In genomic region chr4:119232286-119232685, GRCh38 we compare ENCODE assay signal across 23 cellular contexts. TPM values are rescaled to one million over a fixed set of nuclear protein-coding genes. Genes with fewer than 3 reads are reported as not detected.
DNase-seq lines count a peak whose midpoint lies in the region; ATAC-seq, FAIRE-seq and TF ChIP-seq lines count a peak whose summit lies in the region.
"Had no signal": no experiment of that assay in that cellular context is flagged by ENCODE, and none has a peak within 500 bp of the region (broad histone marks: within the 10 kb centered on the region; RNA-seq: fewer than 3 reads in every experiment).

No MANE protein-coding gene starts in this region.

- H3K36me3 Mint-ChIP-seq in activated T-cell treated with anti-CD3 and anti-CD28 coated beads, Interleukin-2, amount 50 U/mL, for 72 hours (ENCODE audit: insufficient read depth in 2 of 2) = peaks cover 2 to 8% of the 10 kb centered on the region in 2 donors
- H3K36me3 Mint-ChIP-seq in astrocyte (ENCODE audit: low read depth, unreplicated experiment) = peaks cover 3% of the 10 kb centered on the region
- peaks cover 10% of the 10 kb centered on the region for H3K36me3 Mint-ChIP-seq in progenitor cell of endocrine pancreas (ENCODE audit: insufficient read depth)

- no peaks in the 10 kb centered on the region for H3K27me3 ChIP-seq in astrocyte (ENCODE audit: insufficient read depth, low read length)
- H3K27me3 ChIP-seq: BLaER1 had no signal

- peaks cover 10% of the 10 kb centered on the region for H3K4me1 ChIP-seq in astrocyte (ENCODE audit: insufficient read depth, low read length)
- H3K4me1 ChIP-seq: Caco-2, HAP-1 had no signal

- DNase-seq in activated T-cell treated with anti-CD3 and anti-CD28 coated beads, Interleukin-2, amount 50 U/mL, for 72 hours = no peak
- DNase-seq in activated T-cell treated with anti-CD3 and anti-CD28 coated beads, Interleukin-2, amount 50 U/mL, for 48 hours = no peak
- no peak for DNase-seq in astrocyte (ENCODE audit: low read depth)
- DNase-seq in progenitor cell of endocrine pancreas (ENCODE audit: low spot score, unreplicated experiment) = no peak
- DNase-seq in HT-29 (ENCODE audit: low spot score) = no peak
- DNase-seq in D341Med (ENCODE audit: low spot score) = no peak
- DNase-seq: Caco-2; CD4-positive, CD25-positive, alpha-beta regulatory T cell; CD8-positive, alpha-beta T cell; DMS 273 treated with DMSO at 0.1 percent for 48 hours; DMS79; GF-D8; GOT3 had no signal

- TF ChIP-seq CTCF in astrocyte (IDR thresholded peaks at IDR 0.05; ENCODE audit: insufficient read depth, low read depth, low read length) (no peak), progenitor cell of endocrine pancreas (IDR thresholded peaks at IDR 0.05; ENCODE audit: unreplicated experiment) (no peak)

- no peak for ATAC-seq in activated T-cell treated with anti-CD3 and anti-CD28 coated beads, Interleukin-2, amount 50 U/mL, for 72 hours (replicated peaks in 1 of 2)
- ATAC-seq: CD8-positive, alpha-beta T cell had no signal

- no peaks in the 10 kb centered on the region for H3K9me3 Mint-ChIP-seq in activated T-cell treated with anti-CD3 and anti-CD28 coated beads, Interleukin-2, amount 50 U/mL, for 72 hours
- H3K9me3 Mint-ChIP-seq in astrocyte (ENCODE audit: unreplicated experiment) (no peaks in the 10 kb centered on the region), progenitor cell of endocrine pancreas (ENCODE audit: low read depth) (peaks cover 3% of the 10 kb centered on the region)
- H3K9me3 Mint-ChIP-seq: CD8-positive, alpha-beta T cell had no signal

- peak overlapping the region; percentile 15 for H3K27ac Mint-ChIP-seq in activated T-cell treated with anti-CD3 and anti-CD28 coated beads, Interleukin-2, amount 50 U/mL, for 72 hours
- H3K27ac Mint-ChIP-seq in astrocyte (ENCODE audit: unreplicated experiment) (no peak overlapping the region), progenitor cell of endocrine pancreas (peak overlapping the region; percentile 26)
- H3K27ac Mint-ChIP-seq: B cell; CD8-positive, alpha-beta T cell had no signal

- no peak overlapping the region for H3K27ac ChIP-seq in astrocyte (ENCODE audit: low read depth, low read length)
- H3K27ac ChIP-seq: 22Rv1, BLaER1, C4-2B had no signal

- peak; percentile 9 for FAIRE-seq in astrocyte (lab: Jason Lieb, UNC)
- FAIRE-seq: A204.1, D721Med, GM12891, GM18507, H54 had no signal

- H3K4me3 Mint-ChIP-seq in activated T-cell treated with anti-CD3 and anti-CD28 coated beads, Interleukin-2, amount 50 U/mL, for 72 hours = no peak overlapping the region
- H3K4me3 Mint-ChIP-seq in astrocyte (ENCODE audit: unreplicated experiment) (no peak overlapping the region), progenitor cell of endocrine pancreas (ENCODE audit: low read depth) (no peak overlapping the region)
- H3K4me3 Mint-ChIP-seq: B cell; CD8-positive, alpha-beta T cell had no signal

- H3K9me3 ChIP-seq in astrocyte (ENCODE audit: insufficient read depth, low read depth, low read length) = no peaks in the 10 kb centered on the region
- H3K9me3 ChIP-seq: BLaER1, Caco-2, HAP-1 had no signal

- H3K4me2 ChIP-seq in astrocyte (ENCODE audit: low read length) = no peak overlapping the region
- H3K4me2 ChIP-seq: BLaER1 had no signal

- H3K4me3 ChIP-seq in astrocyte (ENCODE audit: insufficient read depth, low read depth, low read length) = no peak overlapping the region
- H3K4me3 ChIP-seq: BLaER1, HAP-1 had no signal

- peaks cover 54% of the 10 kb centered on the region for H3K4me1 Mint-ChIP-seq in activated T-cell treated with anti-CD3 and anti-CD28 coated beads, Interleukin-2, amount 50 U/mL, for 72 hours (ENCODE audit: low read depth)
- peaks cover 12% of the 10 kb centered on the region for H3K4me1 Mint-ChIP-seq in astrocyte (ENCODE audit: low read depth, unreplicated experiment)
- H3K4me1 Mint-ChIP-seq in progenitor cell of endocrine pancreas (ENCODE audit: low read depth) = peaks cover 15% of the 10 kb centered on the region

- no peaks in the 10 kb centered on the region for H3K36me3 ChIP-seq in astrocyte (ENCODE audit: insufficient read depth, low read length)
- H3K36me3 ChIP-seq: HAP-1 had no signal

- H3K9ac ChIP-seq in astrocyte (ENCODE audit: low read length) = no peak overlapping the region
- H3K9ac ChIP-seq: BLaER1 had no signal

- H3K27me3 Mint-ChIP-seq in activated T-cell treated with anti-CD3 and anti-CD28 coated beads, Interleukin-2, amount 50 U/mL, for 72 hours (ENCODE audit: low read depth) = no peaks in the 10 kb centered on the region
- H3K27me3 Mint-ChIP-seq in astrocyte (ENCODE audit: low read depth, unreplicated experiment) = no peaks in the 10 kb centered on the region
- no peaks in the 10 kb centered on the region for H3K27me3 Mint-ChIP-seq in progenitor cell of endocrine pancreas
- H3K27me3 Mint-ChIP-seq: B cell; CD4-positive, CD25-positive, alpha-beta regulatory T cell had no signal

- H2AFZ ChIP-seq in astrocyte (ENCODE audit: low read depth, low read length) = no peak overlapping the region

- H4K20me1 ChIP-seq in astrocyte (ENCODE audit: insufficient read depth, low read length) = no peaks in the 10 kb centered on the region
- H4K20me1 ChIP-seq: BLaER1 had no signal

- peaks cover 30% of the 10 kb centered on the region for H3K79me2 ChIP-seq in astrocyte (ENCODE audit: insufficient read depth, low read length)

RNA-seq across cellular contexts. Expression of gene USP53, which starts 19.8 kb away (rescaled TPM):
- 10 to 100 TPM; 11.3 to 12.6 TPM for total RNA-seq in activated T-cell treated with anti-CD3 and anti-CD28 coated beads, Interleukin-2, amount 50 U/mL, for 72 hours
- total RNA-seq in astrocyte (24.9 and 32.3 TPM in 2 replicates), progenitor cell of endocrine pancreas (19.8 and 20.9 TPM in 2 replicates)
- total RNA-seq in HT-29 (2014; rRNA removed; shearing (Covaris generic)) = 8.9 and 9.1 TPM in 2 replicates
